14 cellular contexts compared by ENCODE assay signal in genomic region chr7:20932785-20933184, GRCh38.
DNase-seq lines count a peak whose midpoint lies in the region; ATAC-seq and TF ChIP-seq lines count a peak whose summit lies in the region.
"Had no signal": no experiment of that assay in that cellular context is flagged by ENCODE, and none has a peak within 500 bp of the region (broad histone marks: within the 10 kb centered on the region; RNA-seq: fewer than 3 reads in every experiment).

No MANE protein-coding gene starts in this region.

- H4K20me1 ChIP-seq in neural progenitor cell (ENCODE audit: low read depth): no peaks in the 10 kb centered on the region

- no peaks in the 10 kb centered on the region for H3F3A ChIP-seq in neural progenitor cell (ENCODE audit: low read depth)

- CTCF ChIA-PET in CD4-positive, alpha-beta T cell (lab: Charles Lee): no interaction called here

- H3K36me3 ChIP-seq in neural progenitor cell: no peaks in the 10 kb centered on the region
- H3K36me3 ChIP-seq: BE2C, HAP-1 had no signal

- no peaks in the 10 kb centered on the region for H3K27me3 ChIP-seq in neural progenitor cell
- H3K27me3 ChIP-seq in CD4-positive, alpha-beta T cell (ENCODE audit: control insufficient read depth, insufficient read depth, low read length): no peaks in the 10 kb centered on the region
- H3K27me3 ChIP-seq: BE2C had no signal

- no peaks in the 10 kb centered on the region for H3K79me2 ChIP-seq in neural progenitor cell (ENCODE audit: low read depth)

- POLR2A ChIA-PET in CD4-positive, alpha-beta T cell (lab: Charles Lee): no interaction called here

- no peak overlapping the region for H3K4me3 Mint-ChIP-seq in neural progenitor cell
- H3K4me3 Mint-ChIP-seq in natural killer cell: no peak overlapping the region
- H3K4me3 Mint-ChIP-seq in CD4-positive, alpha-beta T cell: no peak overlapping the region
- H3K4me3 Mint-ChIP-seq: CD8-positive, alpha-beta T cell had no signal

- in situ Hi-C loops in SK-MEL-5 (cut with HindIII; ENCODE audit: low pct_unique_long_range_greater_than_20kb, low sequenced_read_pairs): no loop called here

- TF ChIP-seq CTCF in LNCaP clone FGC (IDR thresholded peaks at IDR 0.05; ENCODE audit: control insufficient read depth, extremely low read depth, insufficient read depth) (no peak), neural progenitor cell (IDR thresholded peaks at IDR 0.05) (no peak), natural killer cell (IDR thresholded peaks at IDR 0.05) (no peak)
- TF ChIP-seq CTCF in CD4-positive, alpha-beta T cell (IDR thresholded peaks at IDR 0.05): no peak

- no peak overlapping the region for H3K27ac Mint-ChIP-seq in neural progenitor cell
- no peak overlapping the region for H3K27ac Mint-ChIP-seq in natural killer cell
- H3K27ac Mint-ChIP-seq in CD4-positive, alpha-beta T cell: no peak overlapping the region
- H3K27ac Mint-ChIP-seq: CD8-positive, alpha-beta T cell had no signal

- no peak for ATAC-seq in natural killer cell
- ATAC-seq in CD4-positive, alpha-beta T cell (ENCODE audit: poor library complexity): no peak
- ATAC-seq: A549; CD8-positive, alpha-beta T cell had no signal

- H3K9ac ChIP-seq in neural progenitor cell: no peak overlapping the region

- no peak overlapping the region for H3K27ac ChIP-seq in neural progenitor cell
- H3K27ac ChIP-seq in CD4-positive, alpha-beta T cell (ENCODE audit: low read depth, low read length): no peak overlapping the region
- H3K27ac ChIP-seq: A549, C4-2B had no signal

- H3K27me3 Mint-ChIP-seq in neural progenitor cell (ENCODE audit: insufficient read depth, low read depth) (no peaks in the 10 kb centered on the region), natural killer cell (ENCODE audit: low read depth in 2 of 2) (peaks cover 0 to 3% of the 10 kb centered on the region in 2 donors)
- peaks cover 4% of the 10 kb centered on the region for H3K27me3 Mint-ChIP-seq in CD4-positive, alpha-beta T cell

- no peaks in the 10 kb centered on the region for H3K4me1 Mint-ChIP-seq in neural progenitor cell
- no peaks in the 10 kb centered on the region for H3K4me1 Mint-ChIP-seq in natural killer cell
- H3K4me1 Mint-ChIP-seq in CD4-positive, alpha-beta T cell (ENCODE audit: low read depth): no peaks in the 10 kb centered on the region

- no peaks in the 10 kb centered on the region for H3K9me3 Mint-ChIP-seq in neural progenitor cell
- H3K9me3 Mint-ChIP-seq in natural killer cell: peaks cover 0 to 5% of the 10 kb centered on the region in 2 donors
- no peaks in the 10 kb centered on the region for H3K9me3 Mint-ChIP-seq in CD4-positive, alpha-beta T cell
- H3K9me3 Mint-ChIP-seq: CD8-positive, alpha-beta T cell had no signal

- intact Hi-C loops in natural killer cell (cut with micrococcal nuclease): no loop called here
- intact Hi-C loops in CD4-positive, alpha-beta T cell (cut with DNase I, micrococcal nuclease): no loop called here

- H3K9me3 ChIP-seq in neural progenitor cell (ENCODE audit: low read depth): no peaks in the 10 kb centered on the region
- H3K9me3 ChIP-seq in CD4-positive, alpha-beta T cell (ENCODE audit: control insufficient read depth, low read length): no peaks in the 10 kb centered on the region
- H3K9me3 ChIP-seq: A549, BE2C, HAP-1 had no signal

- H3K4me3 ChIP-seq in LNCaP clone FGC (ENCODE audit: low read depth, low read length) (no peak overlapping the region), neural progenitor cell (no peak overlapping the region)
- H3K4me3 ChIP-seq: A549, HAP-1 had no signal

- H2AFZ ChIP-seq in neural progenitor cell (replicated peaks): peak overlapping the region; percentile 31

- DNase-seq in LNCaP clone FGC (ENCODE audit: low read depth) (peak; percentile 30), NCI-H1436 treated with DMSO at 0.1 percent for 48 hours (lab: John Stamatoyannopoulos, UW) (peak; percentile 44), SK-MEL-5 (ENCODE audit: low read depth, low spot score) (peak; percentile 70), neural progenitor cell (ENCODE audit: low spot score) (no peak), natural killer cell (no peak), T1000 (lab: John Stamatoyannopoulos, UW) (no peak)
- DNase-seq in CD4-positive, alpha-beta T cell: no peak
- DNase-seq: BE2C; CD8-positive, alpha-beta T cell; DMS53; GF-D8 had no signal

- H3K4me1 ChIP-seq in neural progenitor cell: no peaks in the 10 kb centered on the region
- H3K4me1 ChIP-seq: A549, BE2C, HAP-1 had no signal

- H3K36me3 Mint-ChIP-seq in neural progenitor cell (no peaks in the 10 kb centered on the region), natural killer cell (no peaks in the 10 kb centered on the region)
- H3K36me3 Mint-ChIP-seq in CD4-positive, alpha-beta T cell (ENCODE audit: low read depth): no peaks in the 10 kb centered on the region
- H3K36me3 Mint-ChIP-seq: CD8-positive, alpha-beta T cell had no signal

- H3K4me2 ChIP-seq in neural progenitor cell: no peak overlapping the region
- H3K4me2 ChIP-seq: A549 had no signal

Comparison
In these comparisons a context has a peak if more than half of its experiments do, and no peak if none do; other contexts are left out.
1. DNase-seq: peak in LNCaP clone FGC (single experiment), NCI-H1436 treated with DMSO at 0.1 percent for 48 hours (single experiment) and SK-MEL-5 (single experiment); none in neural progenitor cell (single experiment), natural killer cell (single experiment), T1000 (single experiment) and CD4-positive, alpha-beta T cell (0 of 10).